ENCODE assay signal across 8 cellular contexts in genomic region chr11:78646564-78647185, GRCh38.
DNase-seq lines count a peak whose midpoint lies in the region; ATAC-seq and TF ChIP-seq lines count a peak whose summit lies in the region.

No MANE protein-coding gene starts in this region.

- H3K4me1 ChIP-seq in PC-9 (replicated peaks; ENCODE audit: insufficient read depth): no peaks in the 10 kb centered on the region
- no peaks in the 10 kb centered on the region for H3K4me1 ChIP-seq in heart left ventricle
- H3K4me1 ChIP-seq in sigmoid colon: no peaks in the 10 kb centered on the region

- H3K4me3 Mint-ChIP-seq in natural killer cell: no peak overlapping the region
- no peak overlapping the region for H3K4me3 Mint-ChIP-seq in natural killer cell treated with Interleukin-12 subunit alpha and Interleukin-12 subunit beta and Interleukin-15 and Interleukin-18, amount 100 ng/mL, for 72 hours

- peaks cover 0 to 5% of the 10 kb centered on the region in 2 donors for H3K4me1 Mint-ChIP-seq in natural killer cell
- H3K4me1 Mint-ChIP-seq in natural killer cell treated with Interleukin-12 subunit alpha and Interleukin-12 subunit beta and Interleukin-15 and Interleukin-18, amount 100 ng/mL, for 72 hours (ENCODE audit: low read depth in 2 of 2): peaks cover 3 to 4% of the 10 kb centered on the region in 2 donors

- BruUV-seq in PC-9 (replicated peaks; lab: Mats Ljungman, UMichigan): no TSS peak

- CTCF ChIA-PET in PC-9 (lab: Charles Lee): interaction anchor here (0.7 to 0.8 kb wide), 2 partner anchors 69 to 429 kb away, joined by 3 to 4 read pairs; no protein-coding TSS in a partner anchor

- peaks cover 83% of the 10 kb centered on the region for H3K27me3 ChIP-seq in PC-9 (ENCODE audit: insufficient read depth, low read depth)
- peaks cover 0 to 16% (median 0%) of the 10 kb centered on the region in 9 donors for H3K27me3 ChIP-seq in heart left ventricle
- no peaks in the 10 kb centered on the region for H3K27me3 ChIP-seq in sigmoid colon

- 0 out of 2 replicates have a peak, but pooled peaks cover 5% of the 10 kb centered on the region for H4K20me1 ChIP-seq in PC-9 (ENCODE audit: insufficient read depth)

- H3K27ac Mint-ChIP-seq in natural killer cell: no peak overlapping the region
- no peak overlapping the region for H3K27ac Mint-ChIP-seq in natural killer cell treated with Interleukin-12 subunit alpha and Interleukin-12 subunit beta and Interleukin-15 and Interleukin-18, amount 100 ng/mL, for 72 hours

- H3K36me3 ChIP-seq in PC-9 (ENCODE audit: low read depth) (no peaks in the 10 kb centered on the region), heart left ventricle (no peaks in the 10 kb centered on the region), sigmoid colon (no peaks in the 10 kb centered on the region)

- H3K9me3 ChIP-seq in PC-9 (ENCODE audit: insufficient read depth, low read depth) (no peaks in the 10 kb centered on the region), heart left ventricle (no peaks in the 10 kb centered on the region), sigmoid colon (no peaks in the 10 kb centered on the region)

- H3K27ac ChIP-seq in PC-9: no peak overlapping the region
- no peak overlapping the region for H3K27ac ChIP-seq in heart left ventricle
- H3K27ac ChIP-seq in sigmoid colon: no peak overlapping the region

- no peak for TF ChIP-seq EP300 in sigmoid colon (IDR thresholded peaks at IDR 0.05)

- H3K4me3 ChIP-seq in PC-9 (no peak overlapping the region), heart left ventricle (no peak overlapping the region), sigmoid colon (no peak overlapping the region)

- H3K27me3 Mint-ChIP-seq in natural killer cell (ENCODE audit: low read depth in 2 of 2): peaks cover 0 to 2% of the 10 kb centered on the region in 2 donors
- peaks cover 11 to 17% of the 10 kb centered on the region in 2 donors for H3K27me3 Mint-ChIP-seq in natural killer cell treated with Interleukin-12 subunit alpha and Interleukin-12 subunit beta and Interleukin-15 and Interleukin-18, amount 100 ng/mL, for 72 hours

- no peak overlapping the region for H2AFZ ChIP-seq in PC-9

- POLR2A ChIA-PET in PC-9 (lab: Charles Lee; ENCODE audit: unreplicated experiment): no interaction called here

- no peaks in the 10 kb centered on the region for H3K9me3 Mint-ChIP-seq in natural killer cell
- H3K9me3 Mint-ChIP-seq in natural killer cell treated with Interleukin-12 subunit alpha and Interleukin-12 subunit beta and Interleukin-15 and Interleukin-18, amount 100 ng/mL, for 72 hours: no peaks in the 10 kb centered on the region

- H3F3A ChIP-seq in PC-9 (ENCODE audit: insufficient read depth, low read depth): no peaks in the 10 kb centered on the region

- H3K79me2 ChIP-seq in PC-9 (ENCODE audit: low read depth): no peaks in the 10 kb centered on the region

- H3K9me2 ChIP-seq in PC-9 (ENCODE audit: insufficient read depth): no peaks in the 10 kb centered on the region

- H3K4me2 ChIP-seq in PC-9: no peak overlapping the region

- DNase-seq in natural killer cell: no peak
- DNase-seq in natural killer cell treated with Interleukin-12 subunit alpha and Interleukin-12 subunit beta and Interleukin-15 and Interleukin-18, amount 100 ng/mL, for 72 hours (ENCODE audit: low spot score): no peak
- DNase-seq in Kasumi-1 (lab: John Stamatoyannopoulos, UW): peak; percentile 36 to 44
- DNase-seq in PC-9: peak; percentile 53 to 69
- peak; percentile 8 for DNase-seq in activated effector memory CD4-positive, alpha-beta T cell treated with Interleukin-2 at 50 U/mL for 16 hours
- DNase-seq in heart left ventricle: no peak
- no peak for DNase-seq in sigmoid colon

- TF ChIP-seq POLR2A in heart left ventricle (IDR thresholded peaks at IDR 0.05): no peak
- no peak for TF ChIP-seq POLR2A in sigmoid colon (IDR thresholded peaks at IDR 0.05)

- no peaks in the 10 kb centered on the region for H3K36me3 Mint-ChIP-seq in natural killer cell
- H3K36me3 Mint-ChIP-seq in natural killer cell treated with Interleukin-12 subunit alpha and Interleukin-12 subunit beta and Interleukin-15 and Interleukin-18, amount 100 ng/mL, for 72 hours: no peaks in the 10 kb centered on the region

- ATAC-seq in natural killer cell: peak in 2 of 3 donors; percentile 34 to 43
- no peak for ATAC-seq in natural killer cell treated with Interleukin-12 subunit alpha and Interleukin-12 subunit beta and Interleukin-15 and Interleukin-18, amount 100 ng/mL, for 72 hours
- peak; percentile 19 to 53 (median 44) for ATAC-seq in heart left ventricle
- no peak for ATAC-seq in GM21515 (IDR thresholded peaks at IDR 0.05; ENCODE audit: unreplicated experiment)

- TF ChIP-seq CTCF in natural killer cell (IDR thresholded peaks at IDR 0.05) (peak; percentile 73), PC-9 (conservative IDR thresholded peaks at IDR 0.05) (peak; percentile 98), heart left ventricle (IDR thresholded peaks at IDR 0.05) (peak; percentile 65 to 83 (median 76)), sigmoid colon (IDR thresholded peaks at IDR 0.05) (peak; percentile 32 to 74 (median 70))

- 23 to 28% (median 25%) methylated on average over 7 of the region's 7 CpGs for WGBS in heart left ventricle, 4 donors
- WGBS in sigmoid colon, 2 donors: 12 to 22% methylated on average over 7 of the region's 7 CpGs

- intact Hi-C loops in natural killer cell (cut with micrococcal nuclease): no loop called here
- intact Hi-C loops in PC-9 (cut with micrococcal nuclease; ENCODE audit: unreplicated experiment): loop anchor here (2.0 to 5.0 kb wide), 3 partner anchors 68 to 846 kb away; no protein-coding TSS in a partner anchor
- intact Hi-C loops in heart left ventricle (cut with DNase I): loop anchor here (2.0 to 10.0 kb wide), 15 partner anchors 66 to 848 kb away; no protein-coding TSS in a partner anchor
- intact Hi-C loops in sigmoid colon (cut with DNase I): loop anchor here (5.0 to 10.0 kb wide), 4 partner anchors 148 to 516 kb away; no protein-coding TSS in a partner anchor

Comparison
In these comparisons a context has a peak if more than half of its experiments do, and no peak if none do; other contexts are left out.
1. ATAC-seq: peak in natural killer cell (2 of 3) and heart left ventricle (4 of 4); none in natural killer cell treated with Interleukin-12 subunit alpha and Interleukin-12 subunit beta and Interleukin-15 and Interleukin-18, amount 100 ng/mL, for 72 hours (0 of 2) and GM21515 (single experiment).
2. DNase-seq: peak in Kasumi-1 (2 of 2), PC-9 (2 of 2) and activated effector memory CD4-positive, alpha-beta T cell treated with Interleukin-2 at 50 U/mL for 16 hours (single experiment); none in natural killer cell (single experiment), natural killer cell treated with Interleukin-12 subunit alpha and Interleukin-12 subunit beta and Interleukin-15 and Interleukin-18, amount 100 ng/mL, for 72 hours (single experiment), heart left ventricle (0 of 5) and sigmoid colon (single experiment).
3. Peak in every context shown above with its lines, with median percentiles within 50 percentile points of each other: CTCF ChIP-seq.